Comparison of ENCODE assay signal across 19 cellular contexts in genomic region chr4:8272472-8273428, GRCh38. TPM values are rescaled to one million over a fixed set of nuclear protein-coding genes. Genes with fewer than 3 reads are reported as not detected.
DNase-seq lines count a peak whose midpoint lies in the region; ATAC-seq and TF ChIP-seq lines count a peak whose summit lies in the region.
"Had no signal": no experiment of that assay in that cellular context is flagged by ENCODE, and none has a peak within 500 bp of the region (broad histone marks: within the 10 kb centered on the region; RNA-seq: fewer than 3 reads in every experiment).

No MANE protein-coding gene starts in this region.

- H3K36me3 ChIP-seq in upper lobe of left lung (no peaks in the 10 kb centered on the region), thyroid gland (no peaks in the 10 kb centered on the region)

- H3K27ac ChIP-seq in upper lobe of left lung (peak overlapping the region; percentile 35 to 79 (median 49)), thyroid gland (peak overlapping the region in 1 of 3 donors; percentile 18)
- H3K27ac ChIP-seq: body of pancreas had no signal

- TF ChIP-seq POLR2A in upper lobe of left lung (IDR thresholded peaks at IDR 0.05) = no peak
- TF ChIP-seq POLR2A in thyroid gland (IDR thresholded peaks at IDR 0.05) = no peak

- H3K27me3 Mint-ChIP-seq in WTC11 (ENCODE audit: low read depth) (peaks cover 31% of the 10 kb centered on the region), nephron (ENCODE audit: low read depth) (peaks cover 28% of the 10 kb centered on the region)

- ATAC-seq in WTC11 = no peak
- peak in 1 of 2 donors; percentile 1 for ATAC-seq in upper lobe of left lung (ENCODE audit: low FRiP score in 2 of 2)
- no peak for ATAC-seq in GM21723 (IDR thresholded peaks at IDR 0.05; ENCODE audit: unreplicated experiment)
- no peak for ATAC-seq in HG03095 (IDR thresholded peaks at IDR 0.05; ENCODE audit: unreplicated experiment)
- ATAC-seq: body of pancreas; HCT116; stimulated activated naive CD8-positive, alpha-beta T cell treated with anti-CD3 and anti-CD28 coated beads, Interleukin-15, amount 100 ng/mL, for 72 hours; T-cell had no signal

- H3K9me3 Mint-ChIP-seq in WTC11 = no peaks in the 10 kb centered on the region
- H3K9me3 Mint-ChIP-seq in nephron = no peaks in the 10 kb centered on the region
- H3K9me3 Mint-ChIP-seq: activated naive CD4-positive, alpha-beta T cell treated with anti-CD3 and anti-CD28 coated beads for 36 hours; CD4-positive, CD25-positive, alpha-beta regulatory T cell; nephron progenitor cell; stimulated activated naive CD8-positive, alpha-beta T cell treated with anti-CD3 and anti-CD28 coated beads, Interleukin-15, amount 100 ng/mL, for 72 hours; T-cell had no signal

- peaks cover 0 to 7% (median 0%) of the 10 kb centered on the region in 4 donors for H3K27me3 ChIP-seq in upper lobe of left lung
- no peaks in the 10 kb centered on the region for H3K27me3 ChIP-seq in thyroid gland
- H3K27me3 ChIP-seq: body of pancreas had no signal

- DNase-seq in WTC11 (ENCODE audit: low spot score) (no peak), fibroblast of villous mesenchyme (ENCODE audit: low read depth) (peak; percentile 83), upper lobe of left lung (peak in 1 of 2 donors; percentile 69), thyroid gland (no peak)
- DNase-seq: activated CD4-positive, CD25-positive, alpha-beta regulatory T cell; activated naive CD4-positive, alpha-beta T cell treated with anti-CD3 and anti-CD28 coated beads for 36 hours; body of pancreas; CD4-positive, CD25-positive, alpha-beta regulatory T cell; DND-41; head of caudate nucleus; NCI-H1694 treated with DMSO at 0.1 percent for 48 hours; NCI-H524 treated with DMSO at 0.1 percent for 48 hours; nephron progenitor cell; stimulated activated naive CD8-positive, alpha-beta T cell treated with anti-CD3 and anti-CD28 coated beads, Interleukin-15, amount 100 ng/mL, for 72 hours; T-cell had no signal

- 62 to 67% methylated on average over 7 to 27 of the region's 30 CpGs for WGBS in upper lobe of left lung, 2 donors
- 80 to 81% methylated on average over 22 to 23 of the region's 30 CpGs for WGBS in thyroid gland, 2 donors

- H3K4me1 ChIP-seq in upper lobe of left lung (peaks cover 35 to 54% (median 42%) of the 10 kb centered on the region in 4 donors), thyroid gland (peaks cover 18 to 55% of the 10 kb centered on the region in 2 donors)

- H3K9me3 ChIP-seq in upper lobe of left lung (no peaks in the 10 kb centered on the region), thyroid gland (no peaks in the 10 kb centered on the region)
- H3K9me3 ChIP-seq: body of pancreas had no signal

- intact Hi-C loops in thyroid gland (cut with DNase I) = no loop called here

- TF ChIP-seq EP300 in upper lobe of left lung (IDR thresholded peaks at IDR 0.05) = no peak

- H3K27ac Mint-ChIP-seq in WTC11 = no peak overlapping the region
- peak overlapping the region; percentile 67 to 93 (median 74) for H3K27ac Mint-ChIP-seq in nephron
- H3K27ac Mint-ChIP-seq: activated naive CD4-positive, alpha-beta T cell treated with anti-CD3 and anti-CD28 coated beads for 36 hours; nephron progenitor cell; stimulated activated naive CD8-positive, alpha-beta T cell treated with anti-CD3 and anti-CD28 coated beads, Interleukin-15, amount 100 ng/mL, for 72 hours; T-cell had no signal

- TF ChIP-seq CTCF in WTC11 (IDR thresholded peaks at IDR 0.05) (no peak), fibroblast of villous mesenchyme (IDR thresholded peaks at IDR 0.05; ENCODE audit: insufficient read depth, low read depth, low read length) (no peak), nephron (IDR thresholded peaks at IDR 0.05; ENCODE audit: unreplicated experiment in 3 of 3) (no peak), upper lobe of left lung (IDR thresholded peaks at IDR 0.05) (no peak), thyroid gland (IDR thresholded peaks at IDR 0.05) (no peak)

- CTCF ChIA-PET in WTC11 (lab: Charles Lee) = interaction anchor here (0.6 to 0.8 kb wide), 2 partner anchors 8 to 34 kb away, joined by 3 read pairs; no protein-coding TSS in a partner anchor

- H3K4me3 Mint-ChIP-seq in WTC11 (no peak overlapping the region), nephron (peak overlapping the region in 2 of 3 experiments; percentile 48 to 56)
- H3K4me3 Mint-ChIP-seq: activated naive CD4-positive, alpha-beta T cell treated with anti-CD3 and anti-CD28 coated beads for 36 hours; CD4-positive, CD25-positive, alpha-beta regulatory T cell; nephron progenitor cell; stimulated activated naive CD8-positive, alpha-beta T cell treated with anti-CD3 and anti-CD28 coated beads, Interleukin-15, amount 100 ng/mL, for 72 hours; T-cell had no signal

- H3K4me3 ChIP-seq in fibroblast of villous mesenchyme (ENCODE audit: low read depth, low read length) (peak overlapping the region; percentile 63), upper lobe of left lung (peak overlapping the region in 2 of 4 donors; percentile 2 to 52), thyroid gland (replicated peaks in 1 of 3) (no peak overlapping the region)
- H3K4me3 ChIP-seq: body of pancreas had no signal

- H3K36me3 Mint-ChIP-seq in WTC11 (no peaks in the 10 kb centered on the region), nephron (ENCODE audit: low read depth) (no peaks in the 10 kb centered on the region)
- H3K36me3 Mint-ChIP-seq: CD4-positive, CD25-positive, alpha-beta regulatory T cell; T-cell had no signal

- H3K4me1 Mint-ChIP-seq in WTC11 (peaks cover 3% of the 10 kb centered on the region; the same call in 1 of the 2 replicates), nephron (peaks cover 58% of the 10 kb centered on the region)
- H3K4me1 Mint-ChIP-seq: CD4-positive, CD25-positive, alpha-beta regulatory T cell; stimulated activated naive CD8-positive, alpha-beta T cell treated with anti-CD3 and anti-CD28 coated beads, Interleukin-15, amount 100 ng/mL, for 72 hours had no signal

- POLR2A ChIA-PET in WTC11 (lab: Charles Lee) = no interaction called here

TF ChIP-seq in WTC11, 78 proteins besides CTCF, POLR2A, EP300 and RAD21:
- TF ChIP-seq EMX1 (CRISPR knock-in tag; IDR thresholded peaks at IDR 0.05) = no peak
- TF ChIP-seq USF2 (CRISPR knock-in tag; IDR thresholded peaks at IDR 0.05) = peak; percentile 43; the same call in 1 of the 2 replicates

RNA-seq across cellular contexts. Expression of gene HTRA3, which starts 3.2 kb away (rescaled TPM):
- total RNA-seq in WTC11 (2021) = 2.3 to 5.5 TPM (median 4.8 TPM) in 3 replicates
- 0.86 and 1.3 TPM in 2 replicates for total RNA-seq in fibroblast of villous mesenchyme
- 10 to 100 TPM in 5 of 6 donors, 1 to 10 TPM in 1; 5.2 to 51.1 (median 19.7) TPM for total RNA-seq in upper lobe of left lung
- 10 to 100 TPM in 3 of 4 donors, 1 to 10 TPM in 1; 6.9 to 38.3 (median 14.0) TPM for total RNA-seq in thyroid gland
- total RNA-seq: activated naive CD4-positive, alpha-beta T cell treated with anti-CD3 and anti-CD28 coated beads for 36 hours; CD4-positive, CD25-positive, alpha-beta regulatory T cell had no signal
